Comparison of ENCODE assay signal across 10 cellular contexts in genomic region chr12:124626841-124627502, GRCh38. TPM values are rescaled to one million over a fixed set of nuclear protein-coding genes. Genes with fewer than 3 reads are reported as not detected.
DNase-seq lines count a peak whose midpoint lies in the region; ATAC-seq and TF ChIP-seq lines count a peak whose summit lies in the region.
"Had no signal": no experiment of that assay in that cellular context is flagged by ENCODE, and none has a peak within 500 bp of the region (broad histone marks: within the 10 kb centered on the region; RNA-seq: fewer than 3 reads in every experiment).

No MANE protein-coding gene starts in this region.

- H3K36me3 ChIP-seq in right lobe of liver = no peaks in the 10 kb centered on the region
- no peaks in the 10 kb centered on the region for H3K36me3 ChIP-seq in tibial nerve
- H3K36me3 ChIP-seq: SJCRH30 had no signal

- ATAC-seq in right lobe of liver = peak; percentile 57 to 75 (median 61)
- ATAC-seq in HG02970 (IDR thresholded peaks at IDR 0.05; ENCODE audit: low FRiP score, unreplicated experiment) = no peak

- 55% methylated on average over 8 of the region's 9 CpGs for WGBS in right lobe of liver (ENCODE audit: insufficient coverage, low coverage, low lambda C conversion rate, missing lambda C conversion rate)
- 57 to 70% methylated on average over 9 of the region's 9 CpGs for WGBS in tibial nerve, 2 donors

- TF ChIP-seq POLR2A in right lobe of liver (IDR thresholded peaks at IDR 0.05) (no peak), tibial nerve (IDR thresholded peaks at IDR 0.05) (no peak)

- TF ChIP-seq EP300 in tibial nerve (IDR thresholded peaks at IDR 0.05) = peak in 1 of 2 donors; percentile 53

- H3K27ac ChIP-seq in right lobe of liver = no peak overlapping the region
- peak overlapping the region in 3 of 4 donors; percentile 2 to 90 (median 84) for H3K27ac ChIP-seq in tibial nerve
- H3K27ac ChIP-seq: SJCRH30 had no signal

- peak; percentile 64 for DNase-seq in NCI-H446 treated with DMSO at 0.1 percent for 48 hours (lab: John Stamatoyannopoulos, UW)
- DNase-seq in choroid plexus epithelial cell (ENCODE audit: low read depth) = peak; percentile 93
- no peak for DNase-seq in right lobe of liver
- peak; percentile 71 to 79 for DNase-seq in tibial nerve (ENCODE audit: low spot score in 2 of 2)
- no peak for DNase-seq in SIG-M5 (lab: John Stamatoyannopoulos, UW)
- DNase-seq in pons (ENCODE audit: low spot score) = no peak
- DNase-seq: NCI-H146 had no signal

- intact Hi-C loops in right lobe of liver (cut with DNase I) = no loop called here

- H3K4me1 ChIP-seq in right lobe of liver (peaks cover 0 to 4% (median 0%) of the 10 kb centered on the region in 4 donors), tibial nerve (peaks cover 0 to 48% (median 19%) of the 10 kb centered on the region in 4 donors)

- H3K4me3 ChIP-seq in choroid plexus epithelial cell (ENCODE audit: low read depth, low read length) (no peak overlapping the region), right lobe of liver (no peak overlapping the region), tibial nerve (no peak overlapping the region)
- H3K4me3 ChIP-seq: dorsolateral prefrontal cortex, SJCRH30 had no signal

- TF ChIP-seq CTCF in choroid plexus epithelial cell (conservative IDR thresholded peaks at IDR 0.05; ENCODE audit: low read depth, low read length) (no peak), right lobe of liver (IDR thresholded peaks at IDR 0.05) (no peak), tibial nerve (IDR thresholded peaks at IDR 0.05) (no peak)

- H3K27me3 ChIP-seq in right lobe of liver (no peaks in the 10 kb centered on the region), tibial nerve (no peaks in the 10 kb centered on the region)
- H3K27me3 ChIP-seq: dorsolateral prefrontal cortex, SJCRH30 had no signal

- H3K9me3 ChIP-seq in right lobe of liver = no peaks in the 10 kb centered on the region
- H3K9me3 ChIP-seq in tibial nerve = peaks cover 0 to 7% (median 0%) of the 10 kb centered on the region in 4 donors
- H3K9me3 ChIP-seq: SJCRH30 had no signal

RNA-seq across cellular contexts. Expression of gene NCOR2, which starts 59.6 kb away (rescaled TPM):
- total RNA-seq in right lobe of liver (10 to 100 TPM; 38.1 to 87.5 (median 45.0) TPM), tibial nerve (100 to 1,000 TPM; 211 to 265 (median 225) TPM)

Comparison
In these comparisons a context has a peak if more than half of its experiments do, and no peak if none do; other contexts are left out.
1. DNase-seq: peak in NCI-H446 treated with DMSO at 0.1 percent for 48 hours (single experiment), choroid plexus epithelial cell (single experiment) and tibial nerve (2 of 2); none in right lobe of liver (0 of 3), SIG-M5 (single experiment) and pons (single experiment).
2. H3K27ac ChIP-seq: peak in tibial nerve (3 of 4); none in right lobe of liver (0 of 3).